8 cellular contexts compared by ENCODE assay signal in the genomic region with DNA sequence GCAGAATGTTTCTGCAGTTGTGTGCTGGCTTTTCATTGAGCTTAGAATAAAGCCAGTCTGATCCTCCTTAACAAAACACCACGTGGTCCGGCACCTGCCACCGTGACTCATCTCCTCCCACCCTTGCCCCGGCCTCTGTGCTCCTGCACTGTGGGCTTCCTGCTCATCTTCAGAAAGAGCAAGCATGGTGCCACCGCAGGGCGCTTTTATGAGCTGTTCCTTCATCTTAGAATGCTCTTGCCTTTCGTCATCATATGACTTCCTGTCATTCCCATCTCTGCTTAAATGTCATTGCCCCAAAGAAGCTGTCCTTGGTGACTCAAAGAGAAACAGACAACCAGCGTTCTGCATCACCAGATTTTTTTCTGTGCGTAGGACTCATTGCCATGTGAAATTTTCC.
DNase-seq lines count a peak whose midpoint lies in the region; ATAC-seq lines count a peak whose summit lies in the region.

No MANE protein-coding gene starts in this region.

- ATAC-seq in HG03196 (IDR thresholded peaks at IDR 0.05; ENCODE audit: unreplicated experiment) (peak; percentile 87), HG02938 (IDR thresholded peaks at IDR 0.05; ENCODE audit: unreplicated experiment) (no peak)

- DNase-seq in Caki2 (ENCODE audit: low read depth): peak; percentile 65
- DNase-seq in activated CD4-positive, CD25-positive, alpha-beta regulatory T cell (lab: John Stamatoyannopoulos, UW): peak; percentile 2 to 16 (median 4)
- DNase-seq in dermis blood vessel endothelial cell: peak; percentile 30
- DNase-seq in stimulated activated CD8-positive, alpha-beta memory T cell treated with anti-CD3 and anti-CD28 coated beads, Interleukin-12 subunit alpha, Interleukin-12 subunit beta, amount 100 ng/mL, for 4 hours (ENCODE audit: low read depth): peak; percentile 73
- no peak for DNase-seq in NCI-H2081 treated with DMSO at 0.1 percent for 48 hours (lab: John Stamatoyannopoulos, UW)
- no peak for DNase-seq in HT-29 (ENCODE audit: low spot score)

- in situ Hi-C loops in Caki2 (cut with HindIII; ENCODE audit: low pct_unique_long_range_greater_than_20kb, low sequenced_read_pairs): no loop called here

Comparison
In these comparisons a context has a peak if more than half of its experiments do, and no peak if none do; other contexts are left out.
1. DNase-seq: peak in Caki2 (single experiment), activated CD4-positive, CD25-positive, alpha-beta regulatory T cell (4 of 4), dermis blood vessel endothelial cell (single experiment) and stimulated activated CD8-positive, alpha-beta memory T cell treated with anti-CD3 and anti-CD28 coated beads, Interleukin-12 subunit alpha, Interleukin-12 subunit beta, amount 100 ng/mL, for 4 hours (single experiment); none in NCI-H2081 treated with DMSO at 0.1 percent for 48 hours (single experiment) and HT-29 (single experiment).